11 cellular contexts compared by ENCODE assay signal in the genomic region with DNA sequence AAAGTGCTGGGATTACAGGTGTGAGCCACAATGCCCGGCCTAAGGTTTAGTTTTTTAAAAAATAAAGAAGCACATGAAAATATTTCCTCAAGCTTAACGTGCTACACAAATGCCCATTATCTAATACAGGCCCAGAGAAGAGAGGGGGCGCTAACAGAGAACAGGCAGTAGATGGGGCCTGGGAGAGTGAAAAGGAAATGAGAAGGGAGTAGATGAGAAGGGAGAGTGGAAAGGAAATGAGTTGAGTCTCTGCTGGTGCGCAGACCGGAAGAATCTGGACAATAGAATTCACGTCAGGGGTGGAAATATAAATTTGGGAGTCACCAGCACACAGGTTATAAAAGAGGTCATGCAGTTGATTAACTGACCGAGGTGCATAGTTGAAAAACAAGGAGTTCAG. TPM values are rescaled to one million over a fixed set of nuclear protein-coding genes. Genes with fewer than 3 reads are reported as not detected.
DNase-seq lines count a peak whose midpoint lies in the region; ATAC-seq and TF ChIP-seq lines count a peak whose summit lies in the region.
"Had no signal": no experiment of that assay in that cellular context is flagged by ENCODE, and none has a peak within 500 bp of the region (broad histone marks: within the 10 kb centered on the region; RNA-seq: fewer than 3 reads in every experiment).

No MANE protein-coding gene starts in this region.

- TF ChIP-seq CTCF in OCI-LY1 (IDR thresholded peaks at IDR 0.05; ENCODE audit: low read length), result peak; percentile 30; the same call in 1 of the 2 replicates
- peak; percentile 13 for TF ChIP-seq CTCF in neural progenitor cell (IDR thresholded peaks at IDR 0.05)

- peaks cover 0 to 38% (median 5%) of the 10 kb centered on the region in 11 experiments; a peak in 13 of 22 replicates for H3K36me3 ChIP-seq in BLaER1 treated with 17β-estradiol and CSF1 and Interleukin-3, amounts not matched to agents 10 nM and 100 nM
- H3K36me3 ChIP-seq in OCI-LY1 (ENCODE audit: insufficient read depth, low read length) (no peaks in the 10 kb centered on the region), neural progenitor cell (no peaks in the 10 kb centered on the region)
- H3K36me3 ChIP-seq: ovary had no signal

- H2AFZ ChIP-seq in OCI-LY1 (ENCODE audit: low read length) (no peak overlapping the region), neural progenitor cell (replicated peaks) (no peak overlapping the region)

- H3K4me3 Mint-ChIP-seq in neural progenitor cell, result no peak overlapping the region

- H3K27ac Mint-ChIP-seq in neural progenitor cell, result no peak overlapping the region

- no peaks in the 10 kb centered on the region for H3K9me3 Mint-ChIP-seq in neural progenitor cell

- H3K36me3 Mint-ChIP-seq in neural progenitor cell, result peaks cover 11% of the 10 kb centered on the region

- no peak overlapping the region; a peak in 1 of 20 replicates for H3K4me3 ChIP-seq in BLaER1 treated with 17β-estradiol and CSF1 and Interleukin-3, amounts not matched to agents 10 nM and 100 nM
- H3K4me3 ChIP-seq in OCI-LY1 (ENCODE audit: low read depth, low read length, poor library complexity, severe bottlenecking) (no peak overlapping the region), neural progenitor cell (no peak overlapping the region)
- H3K4me3 ChIP-seq: ovary had no signal

- H3K4me2 ChIP-seq in BLaER1 treated with 17β-estradiol and CSF1 and Interleukin-3, amounts not matched to agents 10 nM and 100 nM, result peak overlapping the region in 9 of 11 experiments; percentile 65 to 100 (median 82); a peak in 15 of 22 replicates
- H3K4me2 ChIP-seq in OCI-LY1 (ENCODE audit: low read length) (no peak overlapping the region), neural progenitor cell (no peak overlapping the region)
- H3K4me2 ChIP-seq: KMS-11 had no signal

- H3K9ac ChIP-seq in BLaER1 treated with 17β-estradiol and CSF1 and Interleukin-3, amounts not matched to agents 10 nM and 100 nM, result peak overlapping the region in 1 of 11 experiments; percentile 16; a peak in 1 of 22 replicates
- H3K9ac ChIP-seq in OCI-LY1 (ENCODE audit: low read length), result no peak overlapping the region
- H3K9ac ChIP-seq in neural progenitor cell, result no peak overlapping the region
- H3K9ac ChIP-seq: KMS-11 had no signal

- peaks cover 50 to 100% (median 75%) of the 10 kb centered on the region in 10 experiments for H3K4me1 ChIP-seq in BLaER1 treated with 17β-estradiol and CSF1 and Interleukin-3, amounts not matched to agents 10 nM and 100 nM
- no peaks in the 10 kb centered on the region for H3K4me1 ChIP-seq in OCI-LY1 (ENCODE audit: insufficient read depth, low read length, severe bottlenecking)
- no peaks in the 10 kb centered on the region for H3K4me1 ChIP-seq in neural progenitor cell

- H3K79me2 ChIP-seq in OCI-LY1 (ENCODE audit: insufficient read depth, low read length) (no peaks in the 10 kb centered on the region), neural progenitor cell (ENCODE audit: low read depth) (peaks cover 71% of the 10 kb centered on the region)

- H3K4me1 Mint-ChIP-seq in neural progenitor cell, result peaks cover 10% of the 10 kb centered on the region

- ATAC-seq in HG03432 (IDR thresholded peaks at IDR 0.05; ENCODE audit: unreplicated experiment) (no peak), GM21526 (IDR thresholded peaks at IDR 0.05; ENCODE audit: low FRiP score, unreplicated experiment) (no peak)

- H3K27me3 Mint-ChIP-seq in neural progenitor cell (ENCODE audit: insufficient read depth, low read depth), result peaks cover 3% of the 10 kb centered on the region

- DNase-seq in dermis microvascular lymphatic vessel endothelial cell (ENCODE audit: low read depth in 2 of 2) (peak; percentile 95), neural progenitor cell (ENCODE audit: low spot score) (no peak), NCI-H2029 treated with DMSO at 0.1 percent for 48 hours (lab: John Stamatoyannopoulos, UW) (no peak), DMS 273 (lab: John Stamatoyannopoulos, UW; ENCODE audit: unreplicated experiment) (no peak)
- DNase-seq: NCI-H226, ovary had no signal

- H3F3A ChIP-seq in OCI-LY1 (ENCODE audit: insufficient read depth, low read length) (no peaks in the 10 kb centered on the region), neural progenitor cell (ENCODE audit: low read depth) (peaks cover 3% of the 10 kb centered on the region)

- no peaks in the 10 kb centered on the region for H3K9me3 ChIP-seq in BLaER1 treated with 17β-estradiol and CSF1 and Interleukin-3, amounts not matched to agents 10 nM and 100 nM (replicated peaks in 1 of 11)
- H3K9me3 ChIP-seq in OCI-LY1 (ENCODE audit: low read length) (no peaks in the 10 kb centered on the region), neural progenitor cell (ENCODE audit: low read depth) (no peaks in the 10 kb centered on the region)
- H3K9me3 ChIP-seq: ovary had no signal

- peaks cover 0 to 4% (median 0%) of the 10 kb centered on the region in 11 experiments; a peak in 4 of 22 replicates for H3K27me3 ChIP-seq in BLaER1 treated with 17β-estradiol and CSF1 and Interleukin-3, amounts not matched to agents 10 nM and 100 nM
- H3K27me3 ChIP-seq in OCI-LY1 (ENCODE audit: insufficient read depth, low read length), result no peaks in the 10 kb centered on the region
- no peaks in the 10 kb centered on the region for H3K27me3 ChIP-seq in neural progenitor cell
- H3K27me3 ChIP-seq: ovary had no signal

- peak overlapping the region in 9 of 11 experiments; percentile 78 to 91 (median 84); a peak in 15 of 22 replicates for H3K27ac ChIP-seq in BLaER1 treated with 17β-estradiol and CSF1 and Interleukin-3, amounts not matched to agents 10 nM and 100 nM
- H3K27ac ChIP-seq in OCI-LY1 (ENCODE audit: low read depth, low read length, poor library complexity, severe bottlenecking) (no peak overlapping the region), neural progenitor cell (no peak overlapping the region)
- H3K27ac ChIP-seq: KMS-11, ovary had no signal

- H3K9me2 ChIP-seq in OCI-LY1 (ENCODE audit: low read depth, low read length), result no peaks in the 10 kb centered on the region

- H4K20me1 ChIP-seq in BLaER1 treated with 17β-estradiol and CSF1 and Interleukin-3, amounts not matched to agents 10 nM and 100 nM, result peaks cover 10 to 71% (median 41%) of the 10 kb centered on the region in 11 experiments
- no peaks in the 10 kb centered on the region for H4K20me1 ChIP-seq in OCI-LY1 (ENCODE audit: insufficient read depth, low read length)
- peaks cover 38% of the 10 kb centered on the region for H4K20me1 ChIP-seq in neural progenitor cell (ENCODE audit: low read depth)

RNA-seq across cellular contexts. Expression of a gene that starts 10.7 kb away (rescaled TPM):
- total RNA-seq in dermis microvascular lymphatic vessel endothelial cell (49.3 and 73.2 TPM in 2 replicates), neural progenitor cell (ENCODE audit: low replicate concordance) (8.2 and 19.3 TPM in 2 replicates)

RNA-seq across cellular contexts. Expression of a gene that starts 36.9 kb away (rescaled TPM):
- total RNA-seq in dermis microvascular lymphatic vessel endothelial cell, result under 0.01 TPM in 2 replicates
- total RNA-seq in neural progenitor cell (ENCODE audit: low replicate concordance), result under 0.01 TPM in 1 of 2 replicates, not detected in the other

RNA-seq across cellular contexts. Expression of a gene that starts 38.2 kb away (rescaled TPM):
- total RNA-seq in dermis microvascular lymphatic vessel endothelial cell, result under 0.01 TPM in 2 replicates
- under 0.01 TPM in 2 replicates for total RNA-seq in neural progenitor cell (ENCODE audit: low replicate concordance)

RNA-seq across cellular contexts. Expression of a gene that starts 47.3 kb away (rescaled TPM):
- 1.5 and 1.8 TPM in 2 replicates for total RNA-seq in dermis microvascular lymphatic vessel endothelial cell
- 3.8 and 6.8 TPM in 2 replicates for total RNA-seq in neural progenitor cell (ENCODE audit: low replicate concordance)

RNA-seq across cellular contexts. Expression of a gene that starts 53.9 kb away (rescaled TPM):
- 2,789 and 3,613 TPM in 2 replicates for total RNA-seq in dermis microvascular lymphatic vessel endothelial cell
- 7,069 and 9,364 TPM in 2 replicates for total RNA-seq in neural progenitor cell (ENCODE audit: low replicate concordance)

Comparison
In these comparisons a context has a peak if more than half of its experiments do, and no peak if none do; other contexts are left out.
1. H3K27ac ChIP-seq: peak in BLaER1 treated with 17β-estradiol and CSF1 and Interleukin-3, amounts not matched to agents 10 nM and 100 nM (9 of 11); none in OCI-LY1 (single experiment) and neural progenitor cell (single experiment).
2. H3K4me2 ChIP-seq: peak in BLaER1 treated with 17β-estradiol and CSF1 and Interleukin-3, amounts not matched to agents 10 nM and 100 nM (9 of 11); none in OCI-LY1 (single experiment) and neural progenitor cell (single experiment).
3. DNase-seq: peak in dermis microvascular lymphatic vessel endothelial cell (2 of 2); none in neural progenitor cell (single experiment), NCI-H2029 treated with DMSO at 0.1 percent for 48 hours (single experiment) and DMS 273 (single experiment).